Comparison of ENCODE assay signal across 8 cellular contexts in genomic region chr19:41861098-41861768, GRCh38. TPM values are rescaled to one million over a fixed set of nuclear protein-coding genes. Genes with fewer than 3 reads are reported as not detected.
DNase-seq lines count a peak whose midpoint lies in the region; ATAC-seq, FAIRE-seq and TF ChIP-seq lines count a peak whose summit lies in the region.

No MANE protein-coding gene starts in this region.

- WGBS in H1 (ENCODE audit: extremely low coverage in 1 of 2, insufficient coverage in 1 of 2, insufficient read length in 1 of 2, insufficient replicate concordance in 2 of 2, low coverage in 1 of 2, low lambda C conversion rate in 2 of 2, missing lambda C conversion rate in 1 of 2), 2 experiments = 68% methylated on average over 10 of the region's 10 CpGs; no CpG with 5 or more reads in 1 of the 2 experiments
- WGBS in neuronal stem cell (ENCODE audit: extremely low coverage in 2 of 2, insufficient read length in 2 of 2, insufficient replicate concordance in 1 of 2), 2 donors = no CpG with 5 or more reads among the region's 10 CpGs

- no peak overlapping the region for H2AFZ ChIP-seq in H1 (ENCODE audit: low read length)
- H2AFZ ChIP-seq in neuronal stem cell (ENCODE audit: low read length) = no peak overlapping the region

- H3K18ac ChIP-seq in H1 (ENCODE audit: extremely low read depth, low read length) (peak overlapping the region; percentile 92; the same call in 1 of the 2 replicates), neuronal stem cell (ENCODE audit: low read length) (no peak overlapping the region)

- peaks cover 6% of the 10 kb centered on the region for H3K23me2 ChIP-seq in H1 (ENCODE audit: low read depth, low read length)

- TF ChIP-seq EP300 in H1 (IDR thresholded peaks at IDR 0.05; ENCODE audit: borderline replicate concordance in 1 of 2, low read depth in 2 of 2, low read length in 2 of 2) = no peak

- POLR2A ChIA-PET in Caco-2 (lab: Charles Lee) (interaction anchor here (0.9 to 2.7 kb wide), 3 partner anchors 12 to 98 kb away, joined by 4 to 15 read pairs (median 7); partner anchors contain the start of gene RABAC1), H1 (lab: Charles Lee; ENCODE audit: partially characterized antibody) (interaction anchor here (0.6 to 7.9 kb wide), 36 partner anchors 10 to 1613 kb away, joined by 3 to 200 read pairs (median 4); partner anchors contain the start of genes ARHGEF1, B3GNT8, CD79A and DMAC2)

- TF ChIP-seq POLR2A in H1 (IDR thresholded peaks at IDR 0.05; ENCODE audit: control extremely low read depth in 1 of 2, low read depth in 2 of 2, low read length in 2 of 2) = peak; percentile 11 to 49; a peak in 2 of 3 replicates

- H3K4me1 ChIP-seq in Caco-2 = peaks cover 18% of the 10 kb centered on the region
- peaks cover 3 to 27% (median 14%) of the 10 kb centered on the region in 4 experiments for H3K4me1 ChIP-seq in H1 (replicated peaks in 1 of 4; ENCODE audit: control insufficient read depth in 3 of 4, insufficient read depth in 4 of 4, low read length in 3 of 4)
- peaks cover 16 to 21% of the 10 kb centered on the region in 2 donors for H3K4me1 ChIP-seq in neuronal stem cell (ENCODE audit: control insufficient read depth in 2 of 2, insufficient read depth in 1 of 2, low read depth in 1 of 2, low read length in 2 of 2)

- peak overlapping the region; percentile 96 for H4K91ac ChIP-seq in H1 (replicated peaks; ENCODE audit: insufficient read length, low read length)
- H4K91ac ChIP-seq in neuronal stem cell (ENCODE audit: low read depth, low read length, poor library complexity) = no peak overlapping the region

- no peak overlapping the region for H4K8ac ChIP-seq in H1 (ENCODE audit: extremely low read depth, insufficient read depth, low read length)
- H4K8ac ChIP-seq in neuronal stem cell (ENCODE audit: low read depth, low read length) = no peak overlapping the region

- peaks cover 20% of the 10 kb centered on the region for H3K79me1 ChIP-seq in H1 (ENCODE audit: low read depth, low read length)
- peaks cover 22% of the 10 kb centered on the region for H3K79me1 ChIP-seq in neuronal stem cell (ENCODE audit: low read depth, low read length)

- peak overlapping the region; percentile 38 for H4K5ac ChIP-seq in H1 (ENCODE audit: insufficient read length, low read depth, low read length)

- no peak overlapping the region for H2BK120ac ChIP-seq in H1 (replicated peaks; ENCODE audit: low read depth, low read length)
- H2BK120ac ChIP-seq in neuronal stem cell (ENCODE audit: low read depth, low read length) = no peak overlapping the region

- FAIRE-seq in H1 (lab: Jason Lieb, UNC) = no peak

- peak overlapping the region; percentile 93 for H3K56ac ChIP-seq in H1 (replicated peaks; ENCODE audit: insufficient read length, low read depth, low read length)

- H3K9ac ChIP-seq in H1 (replicated peaks in 1 of 4; ENCODE audit: extremely low read depth in 1 of 4, low read depth in 3 of 4, low read length in 3 of 4) = peak overlapping the region; percentile 98 to 100 (median 99)
- H3K9ac ChIP-seq in neuronal stem cell (ENCODE audit: low read depth, low read length, poor library complexity) = peak overlapping the region; percentile 99

- peak overlapping the region; percentile 95 for H3K27ac ChIP-seq in H1 (ENCODE audit: low read depth, low read length)
- H3K27ac ChIP-seq in neuronal stem cell (replicated peaks; ENCODE audit: low read length) = no peak overlapping the region

- peaks cover 22 to 25% of the 10 kb centered on the region in 2 experiments for H4K20me1 ChIP-seq in H1 (replicated peaks in 1 of 2; ENCODE audit: control insufficient read depth in 1 of 2, insufficient read depth in 2 of 2, low read length in 2 of 2)

- H3K4me3 Mint-ChIP-seq in Caco-2 (ENCODE audit: unreplicated experiment) = peak overlapping the region; percentile 84

- H2BK12ac ChIP-seq in H1 (ENCODE audit: low read depth, low read length) = no peak overlapping the region
- H2BK12ac ChIP-seq in neuronal stem cell (ENCODE audit: low read length) = no peak overlapping the region

- intact Hi-C loops in Caco-2 (cut with micrococcal nuclease; ENCODE audit: unreplicated experiment) = no loop called here

- ATAC-seq in GM19035 (IDR thresholded peaks at IDR 0.05; ENCODE audit: unreplicated experiment) (no peak), HG02798 (IDR thresholded peaks at IDR 0.05; ENCODE audit: poor library complexity, unreplicated experiment) (no peak)

- H3K4me3 ChIP-seq in Caco-2 (ENCODE audit: low read depth, low read length) = peak overlapping the region; percentile 88
- peak overlapping the region; percentile 81 to 99 (median 96) for H3K4me3 ChIP-seq in H1 (ENCODE audit: extremely low read depth in 1 of 4, insufficient read depth in 2 of 4, low read depth in 3 of 4, low read length in 4 of 4)
- H3K4me3 ChIP-seq in neuronal stem cell (ENCODE audit: low read length in 2 of 2) = peak overlapping the region; percentile 95 to 98

- no peak overlapping the region for H3K14ac ChIP-seq in H1 (ENCODE audit: insufficient read length)
- no peak overlapping the region for H3K14ac ChIP-seq in neuronal stem cell (ENCODE audit: low read length)

- no peaks in the 10 kb centered on the region for H3K9me3 Mint-ChIP-seq in Caco-2 (ENCODE audit: unreplicated experiment)

- H3K23ac ChIP-seq in H1 (ENCODE audit: insufficient read length) = no peak overlapping the region
- no peak overlapping the region for H3K23ac ChIP-seq in neuronal stem cell (ENCODE audit: low read depth, low read length, poor library complexity)

- H2AK5ac ChIP-seq in H1 (ENCODE audit: low read depth, low read length) = peak overlapping the region; percentile 78
- no peak overlapping the region for H2AK5ac ChIP-seq in neuronal stem cell (ENCODE audit: low read depth, low read length)

- peak overlapping the region; percentile 92 to 97 for H3K4me2 ChIP-seq in H1 (ENCODE audit: insufficient read depth in 1 of 2, low read depth in 2 of 2, low read length in 2 of 2)
- peak overlapping the region; percentile 72 for H3K4me2 ChIP-seq in neuronal stem cell (ENCODE audit: insufficient read depth, low read length, poor library complexity, severe bottlenecking)

- H3K27me3 ChIP-seq in Caco-2 (replicated peaks; ENCODE audit: control insufficient read depth, insufficient read depth, low read length) (no peaks in the 10 kb centered on the region), H1 (replicated peaks in 1 of 4; ENCODE audit: control insufficient read depth in 3 of 4, extremely low read depth in 1 of 4, insufficient read depth in 3 of 4, low read length in 3 of 4) (no peaks in the 10 kb centered on the region), neuronal stem cell (ENCODE audit: control insufficient read depth in 3 of 3, insufficient read depth in 3 of 3, low read depth in 1 of 3, low read length in 3 of 3) (no peaks in the 10 kb centered on the region)

- H3K27me3 Mint-ChIP-seq in Caco-2 (ENCODE audit: insufficient read depth, unreplicated experiment) = no peaks in the 10 kb centered on the region

- peaks cover 22 to 57% of the 10 kb centered on the region in 2 experiments for H3K79me2 ChIP-seq in H1 (ENCODE audit: control insufficient read depth in 1 of 2, insufficient read depth in 2 of 2, low read length in 2 of 2)

- H3K4ac ChIP-seq in H1 (replicated peaks; ENCODE audit: insufficient read length, low read depth, low read length) = peak overlapping the region; percentile 27
- no peak overlapping the region for H3K4ac ChIP-seq in neuronal stem cell (ENCODE audit: low read length)

- H2BK5ac ChIP-seq in H1 (ENCODE audit: low read depth, low read length) = peak overlapping the region; percentile 98
- no peak overlapping the region for H2BK5ac ChIP-seq in neuronal stem cell (ENCODE audit: low read length)

- CTCF ChIA-PET in Caco-2 (lab: Charles Lee) (interaction anchor here (0.6 to 0.7 kb wide), 3 partner anchors 12 to 1634 kb away, joined by 3 to 4 read pairs (median 3); no protein-coding TSS in a partner anchor), H1 (lab: Charles Lee; ENCODE audit: partially characterized antibody) (interaction anchor here (2.0 to 2.2 kb wide), 2 partner anchors 12 to 89 kb away, joined by 5 to 12 read pairs; no protein-coding TSS in a partner anchor)

- no peaks in the 10 kb centered on the region for H3K9me3 ChIP-seq in Caco-2
- no peaks in the 10 kb centered on the region for H3K9me3 ChIP-seq in H1 (ENCODE audit: insufficient read depth in 2 of 2, low read depth in 1 of 2, low read length in 1 of 2)
- H3K9me3 ChIP-seq in neuronal stem cell (replicated peaks in 1 of 2; ENCODE audit: control insufficient read depth in 2 of 2, insufficient read depth in 1 of 2, low read depth in 1 of 2, low read length in 2 of 2) = no peaks in the 10 kb centered on the region

- H3K36me3 Mint-ChIP-seq in Caco-2 (ENCODE audit: insufficient read depth, unreplicated experiment) = peaks cover 68% of the 10 kb centered on the region

- BruUV-seq in Caco-2 (replicated peaks; lab: Mats Ljungman, UMichigan) = TSS peak; percentile 37

- TF ChIP-seq RAD21 in H1 (IDR thresholded peaks at IDR 0.05 in 1 of 2, conservative IDR thresholded peaks at IDR 0.05 in 1 of 2; ENCODE audit: low read depth in 2 of 2, low read length in 2 of 2) = no peak

- H2BK15ac ChIP-seq in H1 (ENCODE audit: low read length) (no peak overlapping the region), neuronal stem cell (ENCODE audit: low read length) (no peak overlapping the region)

- no peak overlapping the region for H2BK20ac ChIP-seq in H1 (ENCODE audit: low read length)

- peaks cover 5% of the 10 kb centered on the region for H3K4me1 Mint-ChIP-seq in Caco-2 (ENCODE audit: low read depth, unreplicated experiment)

- DNase-seq in Caco-2 (no peak), NCI-H2107 treated with DMSO at 0.1 percent for 48 hours (lab: John Stamatoyannopoulos, UW; ENCODE audit: unreplicated experiment) (peak; percentile 66), H1 (ENCODE audit: low read depth in 1 of 2, low spot score in 2 of 2) (no peak), neuronal stem cell (ENCODE audit: low spot score) (no peak), NCI-H345 (lab: John Stamatoyannopoulos, UW) (no peak), HK-2 (ENCODE audit: unreplicated experiment) (no peak)

- H3K27ac Mint-ChIP-seq in Caco-2 (ENCODE audit: unreplicated experiment) = peak overlapping the region; percentile 94

- peaks cover 24% of the 10 kb centered on the region for H3K36me3 ChIP-seq in Caco-2 (ENCODE audit: control insufficient read depth, insufficient read depth, low read length)
- H3K36me3 ChIP-seq in H1 (ENCODE audit: control insufficient read depth in 2 of 4, insufficient read depth in 4 of 4, low read length in 3 of 4) = peaks cover 47 to 54% (median 51%) of the 10 kb centered on the region in 4 experiments
- H3K36me3 ChIP-seq in neuronal stem cell (replicated peaks in 1 of 2; ENCODE audit: control insufficient read depth in 2 of 2, insufficient read depth in 2 of 2, low read length in 2 of 2) = peaks cover 44 to 54% of the 10 kb centered on the region in 2 donors

- TF ChIP-seq CTCF in Caco-2 (IDR thresholded peaks at IDR 0.05; ENCODE audit: insufficient read depth in 1 of 2, low read depth in 1 of 2, low read length in 1 of 2, severe bottlenecking in 1 of 2, unreplicated experiment in 1 of 2) (no peak), H1 (IDR thresholded peaks at IDR 0.05; ENCODE audit: control extremely low read depth in 1 of 3, insufficient read depth in 1 of 3, low read depth in 1 of 3, low read length in 3 of 3) (no peak)

RNA-seq across cellular contexts. Expression of gene RPS19, which starts 1.2 kb away (rescaled TPM):
- 3,297 and 3,418 TPM in 2 replicates for total RNA-seq in Caco-2 (2022)
- total RNA-seq in H1 (2021; fragmentation: NEBNext Ultra II Directional; extraction: Animal tissue kit (Norgen Biotek cat#: 25700)) = 2,817 and 2,831 TPM in 2 replicates
- 5,751 and 9,112 TPM in 2 replicates for polyA plus RNA-seq in H1 (2011; rRNA removed)
- 5,170 TPM for polyA plus RNA-seq in H1 (2011; cell fraction: cytosol; rRNA removed)
- polyA plus RNA-seq in H1 (2011; cell fraction: nucleus; rRNA removed) = 1,732 TPM
- polyA plus RNA-seq in H1 (2012, experiment 1 of 2) = 3,684 to 5,048 TPM (median 4,659 TPM) in 4 replicates
- polyA plus RNA-seq in H1 (2012, experiment 2 of 2) = 6,526 TPM
- polyA plus RNA-seq in H1 (2013, experiment 1 of 2) = 3,247 TPM
- 3,131 TPM for polyA plus RNA-seq in H1 (2013, experiment 2 of 2)
- 334 and 573 TPM in 2 replicates for polyA minus RNA-seq in H1 (2011; rRNA and poly(A)+ RNA removed)
- 1,472 TPM for polyA minus RNA-seq in H1 (2011; cell fraction: cytosol; rRNA and poly(A)+ RNA removed)
- polyA minus RNA-seq in H1 (2011; cell fraction: nucleus; rRNA and poly(A)+ RNA removed) = 675 TPM
- polyA plus RNA-seq in neuronal stem cell (2013, experiment 1 of 2) = 4,580 TPM
- polyA plus RNA-seq in neuronal stem cell (2013, experiment 2 of 2) = 4,472 TPM

RNA-seq across cellular contexts. Expression of gene CD79A, which starts 15.8 kb away (rescaled TPM):
- total RNA-seq in Caco-2 (2022) = 0.82 TPM in 1 of 2 replicates, not detected in the other
- 0.54 TPM in 1 of 2 replicates, not detected in the other for total RNA-seq in H1 (2021; fragmentation: NEBNext Ultra II Directional; extraction: Animal tissue kit (Norgen Biotek cat#: 25700))
- 0.77 and 0.83 TPM in 2 replicates for polyA plus RNA-seq in H1 (2011; rRNA removed)
- polyA plus RNA-seq in H1 (2011; cell fraction: cytosol; rRNA removed) = 0.49 TPM
- polyA plus RNA-seq in H1 (2011; cell fraction: nucleus; rRNA removed) = 0.91 TPM
- 0.28 to 1.0 TPM (median 0.52 TPM) in 3 of 4 replicates, not detected in the other for polyA plus RNA-seq in H1 (2012, experiment 1 of 2)
- 0.55 TPM for polyA plus RNA-seq in H1 (2012, experiment 2 of 2)
- 0.59 TPM for polyA plus RNA-seq in H1 (2013, experiment 1 of 2)
- polyA plus RNA-seq in H1 (2013, experiment 2 of 2) = 0.68 TPM
- polyA minus RNA-seq in H1 (2011; rRNA and poly(A)+ RNA removed) = not detected in 2 replicates
- not detected for polyA minus RNA-seq in H1 (2011; cell fraction: cytosol; rRNA and poly(A)+ RNA removed)
- polyA minus RNA-seq in H1 (2011; cell fraction: nucleus; rRNA and poly(A)+ RNA removed) = not detected
- polyA plus RNA-seq in neuronal stem cell (2013, experiment 1 of 2) = 0.67 TPM
- 0.64 TPM for polyA plus RNA-seq in neuronal stem cell (2013, experiment 2 of 2)

RNA-seq across cellular contexts. Expression of gene DMRTC2, which starts 16.4 kb away (rescaled TPM):
- not detected in 2 replicates for total RNA-seq in Caco-2 (2022)
- not detected in 2 replicates for total RNA-seq in H1 (2021; fragmentation: NEBNext Ultra II Directional; extraction: Animal tissue kit (Norgen Biotek cat#: 25700))
- not detected in 2 replicates for polyA plus RNA-seq in H1 (2011; rRNA removed)
- not detected for polyA plus RNA-seq in H1 (2011; cell fraction: cytosol; rRNA removed)
- not detected for polyA plus RNA-seq in H1 (2011; cell fraction: nucleus; rRNA removed)
- not detected in 4 replicates for polyA plus RNA-seq in H1 (2012, experiment 1 of 2)
- polyA plus RNA-seq in H1 (2012, experiment 2 of 2) = not detected
- polyA plus RNA-seq in H1 (2013, experiment 1 of 2) = 0.04 TPM
- polyA plus RNA-seq in H1 (2013, experiment 2 of 2) = not detected
- polyA minus RNA-seq in H1 (2011; rRNA and poly(A)+ RNA removed) = not detected in 2 replicates
- not detected for polyA minus RNA-seq in H1 (2011; cell fraction: cytosol; rRNA and poly(A)+ RNA removed)
- not detected for polyA minus RNA-seq in H1 (2011; cell fraction: nucleus; rRNA and poly(A)+ RNA removed)
- polyA plus RNA-seq in neuronal stem cell (2013, experiment 1 of 2) = not detected
- not detected for polyA plus RNA-seq in neuronal stem cell (2013, experiment 2 of 2)

RNA-seq across cellular contexts. Expression of gene LYPD4, which starts 16.8 kb away (rescaled TPM):
- not detected in 2 replicates for total RNA-seq in Caco-2 (2022)
- not detected in 2 replicates for total RNA-seq in H1 (2021; fragmentation: NEBNext Ultra II Directional; extraction: Animal tissue kit (Norgen Biotek cat#: 25700))
- polyA plus RNA-seq in H1 (2011; rRNA removed) = 0.06 TPM in 1 of 2 replicates, not detected in the other
- not detected for polyA plus RNA-seq in H1 (2011; cell fraction: cytosol; rRNA removed)
- not detected for polyA plus RNA-seq in H1 (2011; cell fraction: nucleus; rRNA removed)
- polyA plus RNA-seq in H1 (2012, experiment 1 of 2) = not detected in 4 replicates
- polyA plus RNA-seq in H1 (2012, experiment 2 of 2) = not detected
- polyA plus RNA-seq in H1 (2013, experiment 1 of 2) = not detected
- polyA plus RNA-seq in H1 (2013, experiment 2 of 2) = not detected
- not detected in 2 replicates for polyA minus RNA-seq in H1 (2011; rRNA and poly(A)+ RNA removed)
- not detected for polyA minus RNA-seq in H1 (2011; cell fraction: cytosol; rRNA and poly(A)+ RNA removed)
- polyA minus RNA-seq in H1 (2011; cell fraction: nucleus; rRNA and poly(A)+ RNA removed) = not detected
- polyA plus RNA-seq in neuronal stem cell (2013, experiment 1 of 2) = not detected
- not detected for polyA plus RNA-seq in neuronal stem cell (2013, experiment 2 of 2)

RNA-seq across cellular contexts. Expression of gene ARHGEF1, which starts 21.8 kb away (rescaled TPM):
- total RNA-seq in Caco-2 (2022) = 60.2 and 63.5 TPM in 2 replicates
- total RNA-seq in H1 (2021; fragmentation: NEBNext Ultra II Directional; extraction: Animal tissue kit (Norgen Biotek cat#: 25700)) = 49.0 and 54.6 TPM in 2 replicates
- polyA plus RNA-seq in H1 (2011; rRNA removed) = 23.0 and 41.1 TPM in 2 replicates
- polyA plus RNA-seq in H1 (2011; cell fraction: cytosol; rRNA removed) = 35.9 TPM
- polyA plus RNA-seq in H1 (2011; cell fraction: nucleus; rRNA removed) = 95.3 TPM
- polyA plus RNA-seq in H1 (2012, experiment 1 of 2) = 38.4 to 51.0 TPM (median 48.8 TPM) in 4 replicates
- 35.5 TPM for polyA plus RNA-seq in H1 (2012, experiment 2 of 2)
- polyA plus RNA-seq in H1 (2013, experiment 1 of 2) = 49.6 TPM
- 44.9 TPM for polyA plus RNA-seq in H1 (2013, experiment 2 of 2)
- 9.4 and 11.0 TPM in 2 replicates for polyA minus RNA-seq in H1 (2011; rRNA and poly(A)+ RNA removed)
- 25.5 TPM for polyA minus RNA-seq in H1 (2011; cell fraction: cytosol; rRNA and poly(A)+ RNA removed)
- polyA minus RNA-seq in H1 (2011; cell fraction: nucleus; rRNA and poly(A)+ RNA removed) = 34.6 TPM
- polyA plus RNA-seq in neuronal stem cell (2013, experiment 1 of 2) = 30.0 TPM
- 29.8 TPM for polyA plus RNA-seq in neuronal stem cell (2013, experiment 2 of 2)
